8 cellular contexts compared by ENCODE assay signal in the genomic region with DNA sequence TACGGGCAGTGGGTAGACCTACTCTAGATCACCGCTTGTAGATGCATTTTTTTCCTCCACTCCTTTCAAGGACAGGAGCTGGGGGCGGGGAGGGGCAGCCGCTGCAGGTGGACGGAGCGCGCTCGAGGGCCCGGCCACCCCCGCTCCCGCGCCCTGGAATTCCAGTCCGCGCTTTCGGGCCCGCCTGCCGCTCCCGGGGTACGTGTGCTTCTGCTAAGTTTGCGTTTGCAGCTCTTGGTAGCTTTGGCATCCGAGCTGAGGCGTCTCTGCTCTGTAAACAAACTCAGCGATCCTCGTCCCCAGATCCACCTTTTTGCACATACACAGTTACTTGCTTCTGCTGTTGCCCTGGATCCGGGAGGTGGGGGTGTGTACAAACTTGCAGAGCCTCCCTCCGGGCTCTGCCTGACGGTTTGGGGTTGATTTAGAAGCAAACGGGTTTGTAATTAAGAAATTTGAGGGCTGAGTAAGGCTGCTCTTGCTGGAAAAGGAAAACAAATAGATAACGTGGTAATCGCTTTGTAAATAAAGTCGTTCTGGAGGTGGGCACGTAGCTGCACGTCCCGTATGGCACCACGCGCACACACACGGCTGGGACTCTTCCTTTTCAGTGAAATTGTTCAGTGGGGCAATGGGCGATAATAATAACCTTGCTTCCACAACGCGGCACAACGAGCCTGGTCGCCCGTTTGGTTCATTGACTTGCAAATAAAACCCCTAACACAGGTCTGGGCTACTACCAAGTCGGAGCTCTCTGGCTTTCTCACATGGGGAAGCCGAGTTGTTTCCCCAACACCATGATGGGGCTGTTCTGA. TPM values are rescaled to one million over a fixed set of nuclear protein-coding genes. Genes with fewer than 3 reads are reported as not detected.
DNase-seq lines count a peak whose midpoint lies in the region; ATAC-seq and TF ChIP-seq lines count a peak whose summit lies in the region.

No MANE protein-coding gene starts in this region.

- H3K27ac ChIP-seq in SU-DHL-6 (ENCODE audit: low read depth, low read length) (peak overlapping the region; percentile 92), heart right ventricle (peak overlapping the region; percentile 90 to 100 (median 98)), upper lobe of left lung (peak overlapping the region; percentile 96 to 99 (median 99))

- DNase-seq in GM12865 (ENCODE audit: low read depth) (peak; percentile 96), NCI-H1417 (lab: John Stamatoyannopoulos, UW) (peak; percentile 96 to 98 (median 97)), heart right ventricle (peak; percentile 89), posterior cingulate gyrus (peak; percentile 74 to 97 (median 84)), upper lobe of left lung (peak; percentile 95 to 96)
- peak; percentile 86 for DNase-seq in activated naive CD8-positive, alpha-beta T cell treated with anti-CD3 and anti-CD28 coated beads, Interleukin-2, amount 50 U/mL, for 24 hours

- no peaks in the 10 kb centered on the region for H3K9me2 ChIP-seq in SU-DHL-6 (replicated peaks; ENCODE audit: insufficient read depth, low read length)

- no peaks in the 10 kb centered on the region for H4K20me1 ChIP-seq in SU-DHL-6 (ENCODE audit: low read depth, low read length)

- peak overlapping the region; percentile 75 for H3K4me2 ChIP-seq in SU-DHL-6 (ENCODE audit: low read depth, low read length, poor library complexity, severe bottlenecking)

- H3K9me3 ChIP-seq in SU-DHL-6 (ENCODE audit: insufficient read depth, low read length) = no peaks in the 10 kb centered on the region
- H3K9me3 ChIP-seq in heart right ventricle = no peaks in the 10 kb centered on the region
- no peaks in the 10 kb centered on the region for H3K9me3 ChIP-seq in upper lobe of left lung

- H2AFZ ChIP-seq in SU-DHL-6 (ENCODE audit: low read depth, low read length, severe bottlenecking) = peak overlapping the region; percentile 89

- H3K4me3 ChIP-seq in GM12865 (ENCODE audit: low read depth, low read length) (peak overlapping the region; percentile 79), SU-DHL-6 (ENCODE audit: insufficient read depth, low read length, poor library complexity, severe bottlenecking) (peak overlapping the region; percentile 65), heart right ventricle (peak overlapping the region; percentile 69 to 97 (median 92)), upper lobe of left lung (peak overlapping the region; percentile 31 to 88 (median 83))

- H3K36me3 Mint-ChIP-seq in activated naive CD8-positive, alpha-beta T cell treated with anti-CD3 and anti-CD28 coated beads, Interleukin-2, amount 50 U/mL, for 24 hours (ENCODE audit: low read depth) = peaks cover 9% of the 10 kb centered on the region

- ATAC-seq in HG02759 (IDR thresholded peaks at IDR 0.05; ENCODE audit: unreplicated experiment) = peak; percentile 60
- ATAC-seq in activated naive CD8-positive, alpha-beta T cell treated with anti-CD3 and anti-CD28 coated beads, Interleukin-2, amount 50 U/mL, for 24 hours = peak; percentile 48
- peak; percentile 78 to 89 (median 82) for ATAC-seq in heart right ventricle
- ATAC-seq in upper lobe of left lung (ENCODE audit: low FRiP score in 2 of 2) = peak; percentile 90 to 93

- H3K4me1 ChIP-seq in heart right ventricle (peaks cover 0 to 32% (median 25%) of the 10 kb centered on the region in 9 donors), upper lobe of left lung (peaks cover 1 to 27% (median 16%) of the 10 kb centered on the region in 4 donors)

- H3K4me1 Mint-ChIP-seq in activated naive CD8-positive, alpha-beta T cell treated with anti-CD3 and anti-CD28 coated beads, Interleukin-2, amount 50 U/mL, for 24 hours = peaks cover 51% of the 10 kb centered on the region

- TF ChIP-seq EP300 in upper lobe of left lung (IDR thresholded peaks at IDR 0.05) = peak in 1 of 4 donors; percentile 72

- TF ChIP-seq POLR2A in upper lobe of left lung (IDR thresholded peaks at IDR 0.05) = peak; percentile 8 to 87 (median 30)

- 0% methylated on average over 45 of the region's 45 CpGs for WGBS in heart right ventricle, 2 donors
- 0% methylated on average over 37 to 39 of the region's 45 CpGs for WGBS in upper lobe of left lung, 2 donors

- peaks cover 2% of the 10 kb centered on the region for H3K27me3 Mint-ChIP-seq in activated naive CD8-positive, alpha-beta T cell treated with anti-CD3 and anti-CD28 coated beads, Interleukin-2, amount 50 U/mL, for 24 hours

- H3K9me3 Mint-ChIP-seq in activated naive CD8-positive, alpha-beta T cell treated with anti-CD3 and anti-CD28 coated beads, Interleukin-2, amount 50 U/mL, for 24 hours = no peaks in the 10 kb centered on the region

- peak overlapping the region; percentile 98 for H3K27ac Mint-ChIP-seq in activated naive CD8-positive, alpha-beta T cell treated with anti-CD3 and anti-CD28 coated beads, Interleukin-2, amount 50 U/mL, for 24 hours

- H3K36me3 ChIP-seq in SU-DHL-6 (ENCODE audit: low read length) = no peaks in the 10 kb centered on the region; the same call in 1 of the 2 replicates
- peaks cover 0 to 26% (median 0%) of the 10 kb centered on the region in 9 donors for H3K36me3 ChIP-seq in heart right ventricle
- H3K36me3 ChIP-seq in upper lobe of left lung = peaks cover 0 to 31% (median 5%) of the 10 kb centered on the region in 4 donors

- H3K79me2 ChIP-seq in SU-DHL-6 (ENCODE audit: insufficient read depth, low read length) = peaks cover 35% of the 10 kb centered on the region

- H3K27me3 ChIP-seq in SU-DHL-6 (ENCODE audit: low read length) (no peaks in the 10 kb centered on the region), heart right ventricle (no peaks in the 10 kb centered on the region), upper lobe of left lung (no peaks in the 10 kb centered on the region)

- peak overlapping the region; percentile 98 for H3K4me3 Mint-ChIP-seq in activated naive CD8-positive, alpha-beta T cell treated with anti-CD3 and anti-CD28 coated beads, Interleukin-2, amount 50 U/mL, for 24 hours

- TF ChIP-seq CTCF in GM12865 (IDR thresholded peaks at IDR 0.05; ENCODE audit: insufficient read depth, low read depth, low read length, missing control alignments) (no peak), SU-DHL-6 (IDR thresholded peaks at IDR 0.05; ENCODE audit: insufficient read depth, low read length, poor library complexity, severe bottlenecking) (no peak), heart right ventricle (IDR thresholded peaks at IDR 0.05) (peak in 1 of 9 donors; percentile 9), upper lobe of left lung (IDR thresholded peaks at IDR 0.05) (peak in 1 of 6 experiments; percentile 4)

- intact Hi-C loops in heart right ventricle (cut with DNase I) = loop anchor here (2.0 to 10.0 kb wide), 22 partner anchors 135 to 1549 kb away; no protein-coding TSS in a partner anchor
- intact Hi-C loops in posterior cingulate gyrus (cut with DNase I) = loop anchor here (10.0 kb wide), 1 partner anchor 509 kb away; no protein-coding TSS in a partner anchor

- H3K9ac ChIP-seq in SU-DHL-6 (ENCODE audit: low read length) = peak overlapping the region; percentile 84

- peaks cover 18% of the 10 kb centered on the region for H3F3A ChIP-seq in SU-DHL-6 (ENCODE audit: insufficient read depth)

RNA-seq across cellular contexts. Expression of a gene that starts 1.0 kb away (rescaled TPM):
- total RNA-seq in heart right ventricle (100 to 1,000 TPM in 8 of 10 donors, 10 to 100 TPM in 2; 78.3 to 215 (median 152) TPM), upper lobe of left lung (100 to 1,000 TPM; 103 to 364 (median 228) TPM)
- 10 to 100 TPM in 1 of 2 donors, 1 to 10 TPM in 1; 9.9 to 83.5 TPM for polyA plus RNA-seq in heart right ventricle

Comparison
In these comparisons a context has a peak if more than half of its experiments do, and no peak if none do; other contexts are left out.
1. Peak in every context shown above with its lines: DNase-seq, ATAC-seq, H3K4me3 ChIP-seq and H3K27ac ChIP-seq.